In genomic region chr11:3237119-3237518, GRCh38 we compare ENCODE assay signal across 1 cellular context.
TF ChIP-seq lines count a peak whose summit lies in the region.

No MANE protein-coding gene starts in this region.

TF ChIP-seq in GM23338, 12 proteins besides CTCF, POLR2A, EP300 and RAD21 (continued from another document):
- TF ChIP-seq ZNF462 (CRISPR knock-in tag; IDR thresholded peaks at IDR 0.05), result no peak
- TF ChIP-seq CREB1 (CRISPR knock-in tag; IDR thresholded peaks at IDR 0.05; ENCODE audit: low read depth), result no peak
- TF ChIP-seq ZNF114 (CRISPR knock-in tag; IDR thresholded peaks at IDR 0.05), result no peak
- no peak for TF ChIP-seq ZNF331 (CRISPR knock-in tag; IDR thresholded peaks at IDR 0.05; ENCODE audit: low read depth)
- TF ChIP-seq STAT1 (IDR thresholded peaks at IDR 0.05; ENCODE audit: unreplicated experiment), result no peak
